In the genomic region with DNA sequence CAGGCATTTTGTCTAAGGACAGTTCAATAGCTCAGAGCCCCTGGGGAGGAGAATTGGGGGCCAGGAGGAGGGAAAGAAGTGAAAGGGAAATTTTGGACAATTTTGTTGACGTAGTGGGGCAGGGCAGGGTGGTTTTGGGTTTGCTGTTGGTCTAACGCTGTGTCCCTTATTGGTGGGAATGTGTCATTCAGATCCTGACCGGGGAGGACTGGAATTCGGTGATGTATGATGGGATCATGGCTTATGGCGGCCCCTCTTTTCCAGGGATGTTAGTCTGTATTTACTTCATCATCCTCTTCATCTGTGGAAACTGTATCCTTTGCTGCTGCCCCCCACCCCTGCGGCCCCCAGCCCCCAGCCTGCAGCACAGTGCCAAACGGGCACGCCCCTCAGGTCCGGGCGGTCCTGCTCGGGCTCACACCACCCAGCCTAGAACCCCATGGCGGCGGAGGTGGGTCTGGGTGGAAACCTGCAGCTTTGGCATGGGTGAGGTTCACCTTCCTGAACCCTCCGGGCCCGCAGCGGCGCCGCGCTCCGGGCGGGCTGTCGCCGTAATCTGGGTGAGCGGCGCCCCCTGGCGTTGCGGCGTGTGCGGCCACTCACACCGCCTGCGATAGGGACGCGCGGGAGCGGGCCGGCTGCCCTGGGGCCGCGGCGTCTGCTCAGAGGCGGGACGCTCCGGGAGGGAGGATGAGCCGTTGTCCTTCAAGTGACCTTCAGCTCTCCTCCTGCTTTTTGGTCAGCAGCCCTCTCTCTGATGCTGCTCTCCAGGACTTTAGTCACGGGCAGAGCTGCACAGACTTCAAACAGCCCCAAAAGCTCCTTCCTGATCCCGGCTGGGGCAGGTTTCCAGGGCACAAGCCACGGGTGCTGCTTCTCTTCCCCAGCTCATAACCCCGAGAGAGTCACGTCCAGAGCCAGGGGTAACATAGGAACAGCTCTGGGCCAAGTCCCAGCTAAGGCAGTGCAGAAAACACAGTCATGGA, we compare ENCODE assay signal across 8 cellular contexts.
DNase-seq lines count a peak whose midpoint lies in the region; ATAC-seq and TF ChIP-seq lines count a peak whose summit lies in the region.

No MANE protein-coding gene starts in this region.

- H3K27ac ChIP-seq in DND-41 (ENCODE audit: low read length) (no peak overlapping the region), KMS-11 (no peak overlapping the region), spleen (peak overlapping the region in 1 of 8 donors; percentile 38)

- 17 to 47% (median 21%) methylated on average over 16 to 48 of the region's 48 CpGs for WGBS in spleen, 5 donors

- ATAC-seq in DND-41 (ENCODE audit: insufficient read depth, low read depth): peak; percentile 47; the same call in 1 of the 3 replicates
- peak; percentile 59 for ATAC-seq in T-helper 17 cell
- ATAC-seq in GM18870 (IDR thresholded peaks at IDR 0.05; ENCODE audit: unreplicated experiment): no peak

- no peaks in the 10 kb centered on the region for H3K9me3 ChIP-seq in DND-41 (ENCODE audit: insufficient read depth, low read length, severe bottlenecking)
- H3K9me3 ChIP-seq in T-helper 17 cell (ENCODE audit: control insufficient read depth, low read length, poor library complexity, severe bottlenecking): no peaks in the 10 kb centered on the region
- no peaks in the 10 kb centered on the region for H3K9me3 ChIP-seq in spleen

- peaks cover 32% of the 10 kb centered on the region for H3K27me3 ChIP-seq in DND-41 (ENCODE audit: insufficient read depth, low read length, poor library complexity)
- peaks cover 4% of the 10 kb centered on the region; the same call in 1 of the 2 replicates for H3K27me3 ChIP-seq in KMS-11 (ENCODE audit: insufficient read depth, low read depth)
- H3K27me3 ChIP-seq in spleen (replicated peaks in 1 of 7): peaks cover 0 to 48% (median 0%) of the 10 kb centered on the region in 7 donors

- TF ChIP-seq CTCF in DND-41 (IDR thresholded peaks at IDR 0.05; ENCODE audit: borderline replicate concordance, extremely low read depth, low read length, poor library complexity, severe bottlenecking) (peak; percentile 40), KMS-11 (conservative IDR thresholded peaks at IDR 0.05; ENCODE audit: low read depth, low read length) (peak; percentile 67), brain (conservative IDR thresholded peaks at IDR 0.05) (peak; percentile 92 to 98), spleen (IDR thresholded peaks at IDR 0.05 in 8 of 11, conservative IDR thresholded peaks at IDR 0.05 in 3 of 11) (peak; percentile 48 to 93 (median 81))

- H3K9ac ChIP-seq in DND-41 (ENCODE audit: low read depth, low read length) (no peak overlapping the region), KMS-11 (no peak overlapping the region)

- H3K27ac Mint-ChIP-seq in T-helper 17 cell (no peak overlapping the region), brain (peak overlapping the region in 1 of 5 experiments; percentile 8)

- H4K20me1 ChIP-seq in DND-41 (ENCODE audit: insufficient read depth, low read length) (0 out of 2 replicates have a peak, but pooled peaks cover 2% of the 10 kb centered on the region), KMS-11 (ENCODE audit: insufficient read depth) (no peaks in the 10 kb centered on the region)

- no peak for TF ChIP-seq POLR2A in spleen (IDR thresholded peaks at IDR 0.05)

- H3K27me3 Mint-ChIP-seq in T-helper 17 cell (peaks cover 63% of the 10 kb centered on the region), brain (peaks cover 3% of the 10 kb centered on the region)

- DNase-seq in DND-41 (no peak), T-helper 17 cell (peak; percentile 14 to 28 (median 25)), iPS-NIHi11 (ENCODE audit: low spot score) (peak; percentile 92), spleen (peak; percentile 88), cortex of kidney (lab: John Stamatoyannopoulos, UW) (no peak)

- H3K4me1 ChIP-seq in DND-41 (ENCODE audit: insufficient read depth, low read length) (no peaks in the 10 kb centered on the region), KMS-11 (ENCODE audit: low read depth, poor library complexity, severe bottlenecking) (peaks cover 4% of the 10 kb centered on the region), spleen (peaks cover 0 to 18% (median 11%) of the 10 kb centered on the region in 6 donors)

- H3K4me3 Mint-ChIP-seq in T-helper 17 cell: no peak overlapping the region
- H3K4me3 Mint-ChIP-seq in brain: peak overlapping the region in 3 of 5 experiments; percentile 2 to 28 (median 27)

- intact Hi-C loops in spleen (cut with DNase I; ENCODE audit: low total_unique reads): loop anchor here (10.0 kb wide), 1 partner anchor 528 kb away; a partner anchor contains a TSS

- H3K4me1 Mint-ChIP-seq in T-helper 17 cell (peaks cover 9% of the 10 kb centered on the region), brain (peaks cover 40% of the 10 kb centered on the region)

- H3K36me3 Mint-ChIP-seq in T-helper 17 cell (ENCODE audit: low read depth) (no peaks in the 10 kb centered on the region), brain (peaks cover 13% of the 10 kb centered on the region)

- H3K4me2 ChIP-seq in DND-41 (ENCODE audit: insufficient read depth, low read length) (no peak overlapping the region), KMS-11 (peak overlapping the region; percentile 25; the same call in 1 of the 2 replicates)

- H3K36me3 ChIP-seq in DND-41 (ENCODE audit: insufficient read depth, low read length) (no peaks in the 10 kb centered on the region), KMS-11 (ENCODE audit: insufficient read depth) (no peaks in the 10 kb centered on the region), spleen (no peaks in the 10 kb centered on the region)

- H3K4me3 ChIP-seq in DND-41 (ENCODE audit: low read depth in 1 of 2, low read length in 2 of 2): no peak overlapping the region
- no peak overlapping the region for H3K4me3 ChIP-seq in KMS-11 (IDR thresholded peaks at IDR 0.05; ENCODE audit: insufficient read depth, low read depth, low read length)
- H3K4me3 ChIP-seq in spleen: peak overlapping the region in 2 of 8 donors; percentile 4 to 45

- H2AFZ ChIP-seq in DND-41 (ENCODE audit: low read depth, low read length) (no peak overlapping the region), KMS-11 (ENCODE audit: low read depth) (peak overlapping the region; percentile 52; the same call in 1 of the 2 replicates)

- H3K79me2 ChIP-seq in DND-41 (ENCODE audit: insufficient read depth, low read length) (no peaks in the 10 kb centered on the region), KMS-11 (ENCODE audit: insufficient read depth, low read depth) (no peaks in the 10 kb centered on the region)

- H3K9me3 Mint-ChIP-seq in brain: no peaks in the 10 kb centered on the region

Comparison
In these comparisons a context has a peak if more than half of its experiments do, and no peak if none do; other contexts are left out.
1. DNase-seq: peak in T-helper 17 cell (3 of 3), iPS-NIHi11 (single experiment) and spleen (single experiment); none in DND-41 (single experiment) and cortex of kidney (single experiment).
2. CTCF ChIP-seq: peak in every context shown above with its lines; median percentile 95 in brain; 81 in spleen; 67 in KMS-11; 40 in DND-41.